ENCODE assay signal across 2 cellular contexts in genomic region chr19:47045867-47046470, GRCh38.
A peak's percentile ranks its signal among the peaks of the same experiment; 100 is the strongest.
TF ChIP-seq lines count a peak whose summit lies in the region.

No MANE protein-coding gene starts in this region.

TF ChIP-seq in GM23338, 12 proteins besides CTCF, POLR2A, EP300 and RAD21:
- no peak for TF ChIP-seq ZNF462 (CRISPR knock-in tag; IDR thresholded peaks at IDR 0.05)
- TF ChIP-seq REST (IDR thresholded peaks at IDR 0.05; ENCODE audit: unreplicated experiment): peak; percentile 52

TF ChIP-seq in GM12878, 131 proteins besides CTCF, POLR2A, EP300 and RAD21:
- TF ChIP-seq PAX5 (IDR thresholded peaks at IDR 0.05; ENCODE audit: borderline replicate concordance, low read depth, low read length) (no peak), E4F1 (IDR thresholded peaks at IDR 0.05; ENCODE audit: borderline replicate concordance, partially characterized antibody) (no peak), ZBTB4 (CRISPR knock-in tag; IDR thresholded peaks at IDR 0.05) (no peak), CBX5 (IDR thresholded peaks at IDR 0.05; ENCODE audit: low read depth) (no peak), MTA2 (IDR thresholded peaks at IDR 0.05; ENCODE audit: low read depth) (no peak), ZZZ3 (IDR thresholded peaks at IDR 0.05; ENCODE audit: control insufficient read depth, insufficient read length, low read depth) (no peak), MEF2B (IDR thresholded peaks at IDR 0.05; ENCODE audit: partially characterized antibody, poor library complexity, severe bottlenecking) (no peak), JUND (IDR thresholded peaks at IDR 0.05; ENCODE audit: low read depth, low read length) (no peak), SIN3A (IDR thresholded peaks at IDR 0.05; ENCODE audit: low read depth, low read length) (no peak), JUNB (IDR thresholded peaks at IDR 0.05) (no peak), TCF12 (IDR thresholded peaks at IDR 0.05; ENCODE audit: low read depth, low read length) (no peak), NR2F1 (conservative IDR thresholded peaks at IDR 0.05) (no peak), NFIC (IDR thresholded peaks at IDR 0.05; ENCODE audit: low read depth, low read length) (no peak), MLLT1 (IDR thresholded peaks at IDR 0.05) (no peak), NR2C2 (IDR thresholded peaks at IDR 0.05; ENCODE audit: borderline replicate concordance, control insufficient read depth, insufficient read length, low read depth) (no peak), SMC3 (IDR thresholded peaks at IDR 0.05; ENCODE audit: borderline replicate concordance, low read length) (no peak), RFX5 (IDR thresholded peaks at IDR 0.05; ENCODE audit: low read depth, low read length) (no peak), PML (IDR thresholded peaks at IDR 0.05; ENCODE audit: low read length) (no peak), ZNF24 (IDR thresholded peaks at IDR 0.05) (no peak)
